26 cellular contexts compared by ENCODE assay signal in the genomic region with DNA sequence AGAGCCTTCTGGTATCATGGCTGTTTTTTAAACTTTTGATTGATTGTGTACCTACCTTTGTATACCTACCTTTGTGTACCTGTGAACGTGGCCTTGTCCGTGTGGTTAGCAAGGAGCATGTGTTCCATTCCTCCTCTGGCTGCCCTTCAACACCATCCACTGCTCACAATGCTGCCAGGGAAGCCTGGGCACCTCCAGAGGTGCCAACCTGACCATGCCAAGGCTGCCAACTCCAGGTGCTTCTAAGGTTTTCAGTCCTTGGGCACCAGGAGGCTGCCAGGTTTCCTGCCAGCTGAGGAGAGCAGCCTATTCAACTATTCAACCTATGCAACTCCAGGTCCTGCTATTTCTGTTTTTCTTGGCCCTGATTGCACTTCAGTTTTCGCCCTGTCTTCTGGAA.
"Had no signal": no experiment of that assay in that cellular context is flagged by ENCODE, and none has a peak within 500 bp of the region (broad histone marks: within the 10 kb centered on the region; RNA-seq: fewer than 3 reads in every experiment).

No MANE protein-coding gene starts in this region.

- H3K27ac ChIP-seq: neural progenitor cell, parathyroid adenoma, psoas muscle, right lobe of liver, sigmoid colon, suprapubic skin, testis, tibial nerve, upper lobe of left lung, vagina had no signal

- DNase-seq: naive thymus-derived CD4-positive, alpha-beta T cell; natural killer cell; occipital lobe; posterior cingulate gyrus; psoas muscle; right cardiac atrium; sigmoid colon; small intestine; stimulated activated CD4-positive, alpha-beta T cell treated with anti-CD3 and anti-CD28 coated beads, Interleukin-15, amount 100 ng/mL, for 24 hours; stimulated activated CD4-positive, alpha-beta T cell treated with anti-CD3 and anti-CD28 coated beads, Interleukin-2, amount 100 ng/mL, for 24 hours; stimulated activated CD4-positive, alpha-beta T cell treated with anti-CD3 and anti-CD28 coated beads, Interleukin-2, amount 100 ng/mL, for 48 hours; stimulated activated CD4-positive, alpha-beta T cell treated with anti-CD3 and anti-CD28 coated beads, Interleukin-4, amount 100 ng/mL, for 24 hours; stimulated activated naive B cell treated with anti-CD40 and anti-IgM and Interleukin-4, amounts not matched to agents 10 μg/mL and 1 μg/mL and 100 μg/mL, for 72 hours; stimulated activated naive CD4-positive, alpha-beta T cell treated with Interleukin-2 at 50 U/mL for 16 hours; substantia nigra; testis; trophoblast cell; upper lobe of left lung had no signal

- H3K27me3 ChIP-seq: neural progenitor cell, right lobe of liver, sigmoid colon, suprapubic skin, testis, tibial nerve, upper lobe of left lung, vagina had no signal

- FAIRE-seq: small intestine, urothelium cell line had no signal

- H3K9me3 ChIP-seq: psoas muscle, suprapubic skin, testis, vagina had no signal

- H3K36me3 ChIP-seq: neural progenitor cell, right lobe of liver, sigmoid colon, suprapubic skin, tibial nerve, upper lobe of left lung, vagina had no signal

- H3K4me3 ChIP-seq: neural progenitor cell, psoas muscle, right lobe of liver, sigmoid colon, suprapubic skin, testis, tibial nerve, upper lobe of left lung, vagina had no signal

- H3K4me1 ChIP-seq: neural progenitor cell, parathyroid adenoma, psoas muscle, sigmoid colon, testis, upper lobe of left lung, vagina had no signal

- ATAC-seq: naive thymus-derived CD4-positive, alpha-beta T cell; natural killer cell; psoas muscle; right cardiac atrium; right lobe of liver; stimulated activated effector memory CD8-positive, alpha-beta T cell treated with anti-CD3 and anti-CD28 coated beads, Interleukin-12 subunit alpha, Interleukin-12 subunit beta, amount 100 ng/mL, for 72 hours; stimulated activated naive B cell treated with anti-CD40 and anti-IgM and Interleukin-4, amounts not matched to agents 10 μg/mL and 1 μg/mL and 100 μg/mL, for 72 hours had no signal
